13 cellular contexts compared by ENCODE assay signal in the genomic region with DNA sequence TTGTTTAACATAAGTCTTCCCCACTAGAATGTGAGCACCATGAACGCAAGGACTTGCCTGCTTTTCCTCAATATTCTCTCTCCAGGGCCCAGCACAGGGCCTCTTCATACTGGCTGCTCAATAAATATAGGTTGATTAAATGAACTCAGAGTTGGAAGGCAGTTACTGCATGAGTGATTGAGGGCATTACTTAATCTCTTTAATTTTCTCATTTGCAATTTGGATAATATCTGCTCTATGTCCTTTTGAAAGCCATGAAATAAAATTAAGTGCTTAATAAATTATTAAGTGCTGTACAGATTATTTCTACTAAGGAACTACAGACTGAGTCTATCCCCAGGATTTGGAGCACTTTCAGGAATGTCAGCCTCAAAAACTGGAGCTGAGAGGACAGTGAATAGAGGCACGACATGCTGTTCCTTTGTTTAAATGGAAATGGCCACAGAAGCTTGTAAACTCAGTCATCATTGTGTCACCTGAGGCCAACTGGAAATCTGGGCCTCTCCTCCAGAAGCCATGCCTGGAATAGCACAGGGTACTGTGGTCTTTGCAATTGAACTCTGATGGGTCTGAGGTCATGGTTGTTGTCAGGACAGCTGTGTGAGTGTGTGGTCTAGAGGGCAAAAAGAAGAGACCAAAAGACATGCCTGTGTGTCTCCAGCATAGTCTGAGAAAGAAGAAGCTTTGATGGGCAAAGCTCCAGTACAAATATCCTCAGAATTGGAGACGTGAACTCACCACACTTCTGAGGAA.
DNase-seq lines count a peak whose midpoint lies in the region; ATAC-seq, FAIRE-seq and TF ChIP-seq lines count a peak whose summit lies in the region.
"Had no signal": no experiment of that assay in that cellular context is flagged by ENCODE, and none has a peak within 500 bp of the region (broad histone marks: within the 10 kb centered on the region; RNA-seq: fewer than 3 reads in every experiment).

No MANE protein-coding gene starts in this region.

- DNase-seq in astrocyte (ENCODE audit: low read depth) (peak; percentile 51), islet precursor cell (peak; percentile 90), urothelium cell line (ENCODE audit: low spot score) (peak; percentile 46), GM10266 (ENCODE audit: extremely low spot score) (no peak), erythroblast (lab: John Stamatoyannopoulos, UW) (no peak)
- DNase-seq in stimulated activated CD4-positive, alpha-beta T cell treated with anti-CD3 and anti-CD28 coated beads, Interleukin-12 subunit alpha, Interleukin-12 subunit beta, amount 100 ng/mL, for 4 hours = no peak
- DNase-seq: activated CD8-positive, alpha-beta memory T cell treated with anti-CD3 and anti-CD28 coated beads for 24 hours; activated naive CD4-positive, alpha-beta T cell treated with Interleukin-2 at 50 U/mL for 16 hours; NCI-H1930; sigmoid colon had no signal

- peak; percentile 9 for FAIRE-seq in astrocyte (lab: Jason Lieb, UNC)
- FAIRE-seq in urothelium cell line (lab: Jason Lieb, UNC) = no peak

- H3K27ac ChIP-seq in HEK293 (ENCODE audit: extremely low read depth, low read depth, low read length) (no peak overlapping the region), astrocyte (ENCODE audit: low read depth, low read length) (peak overlapping the region; percentile 35)
- H3K27ac ChIP-seq: thoracic aorta had no signal

- no peaks in the 10 kb centered on the region for H4K20me1 ChIP-seq in astrocyte (ENCODE audit: insufficient read depth, low read length)

- H2AFZ ChIP-seq in astrocyte (ENCODE audit: low read depth, low read length) = peak overlapping the region; percentile 31

- no peak for TF ChIP-seq POLR2A in erythroblast (IDR thresholded peaks at IDR 0.05; ENCODE audit: low read length)

- H3K4me3 Mint-ChIP-seq in astrocyte (ENCODE audit: unreplicated experiment) = no peak overlapping the region

- H3K79me2 ChIP-seq in astrocyte (ENCODE audit: insufficient read depth, low read length) = no peaks in the 10 kb centered on the region

- no peak overlapping the region for H3K9ac ChIP-seq in astrocyte (ENCODE audit: low read length)

- H3K27me3 Mint-ChIP-seq in astrocyte (ENCODE audit: low read depth, unreplicated experiment) = peaks cover 6% of the 10 kb centered on the region

- H3K4me3 ChIP-seq in HEK293 (ENCODE audit: low read depth, low read length) (no peak overlapping the region), astrocyte (ENCODE audit: insufficient read depth, low read depth, low read length) (no peak overlapping the region)
- H3K4me3 ChIP-seq: sigmoid colon, thoracic aorta had no signal

- TF ChIP-seq CTCF in HEK293 (tag by site-specific recombination; IDR thresholded peaks at IDR 0.05) (no peak), astrocyte (IDR thresholded peaks at IDR 0.05; ENCODE audit: insufficient read depth, low read depth, low read length) (no peak), GM10266 (IDR thresholded peaks at IDR 0.05; ENCODE audit: control insufficient read depth, insufficient read depth, low read depth, missing control alignments) (no peak)

- H3K36me3 Mint-ChIP-seq in astrocyte (ENCODE audit: low read depth, unreplicated experiment) = no peaks in the 10 kb centered on the region

- peak overlapping the region; percentile 70 for H3K27ac Mint-ChIP-seq in astrocyte (ENCODE audit: unreplicated experiment)

- ATAC-seq in HG02884 (IDR thresholded peaks at IDR 0.05; ENCODE audit: unreplicated experiment) = no peak

- POLR2A ChIA-PET in HEK293 (lab: Yijun Ruan, JAX) = interaction anchor here (0.6 kb wide), 1 partner anchor 27 kb away, joined by 3 read pairs; no protein-coding TSS in a partner anchor

- CTCF ChIA-PET in HEK293 (lab: Yijun Ruan, JAX) = interaction anchor here (0.5 to 2.5 kb wide), 9 partner anchors 10 to 244 kb away, joined by 3 to 8 read pairs (median 3); no protein-coding TSS in a partner anchor

- no peaks in the 10 kb centered on the region for H3K36me3 ChIP-seq in HEK293 (ENCODE audit: control insufficient read depth in 2 of 2, insufficient read depth in 1 of 2, low read length in 2 of 2)
- no peaks in the 10 kb centered on the region for H3K36me3 ChIP-seq in astrocyte (ENCODE audit: insufficient read depth, low read length)
- H3K36me3 ChIP-seq: sigmoid colon, thoracic aorta had no signal

- H3K4me1 ChIP-seq in HEK293 (ENCODE audit: control insufficient read depth, insufficient read depth, low read length) = 0 out of 2 replicates have a peak, but pooled peaks cover 4% of the 10 kb centered on the region
- peaks cover 39% of the 10 kb centered on the region for H3K4me1 ChIP-seq in astrocyte (ENCODE audit: insufficient read depth, low read length)

- H3K9me3 ChIP-seq in HEK293 (ENCODE audit: control insufficient read depth, insufficient read depth, low read depth, low read length) (no peaks in the 10 kb centered on the region), astrocyte (ENCODE audit: insufficient read depth, low read depth, low read length) (no peaks in the 10 kb centered on the region)
- H3K9me3 ChIP-seq: sigmoid colon, thoracic aorta had no signal

- no peaks in the 10 kb centered on the region for H3K27me3 ChIP-seq in astrocyte (ENCODE audit: insufficient read depth, low read length)
- H3K27me3 ChIP-seq: sigmoid colon had no signal

- H3K4me2 ChIP-seq in astrocyte (ENCODE audit: low read length) = peak overlapping the region; percentile 39

- no peaks in the 10 kb centered on the region for H3K9me3 Mint-ChIP-seq in astrocyte (ENCODE audit: unreplicated experiment)

- H3K4me1 Mint-ChIP-seq in astrocyte (ENCODE audit: low read depth, unreplicated experiment) = peaks cover 51% of the 10 kb centered on the region

TF ChIP-seq in HEK293, 187 proteins besides CTCF, POLR2A, EP300 and RAD21:
- TF ChIP-seq, protein P1, sequence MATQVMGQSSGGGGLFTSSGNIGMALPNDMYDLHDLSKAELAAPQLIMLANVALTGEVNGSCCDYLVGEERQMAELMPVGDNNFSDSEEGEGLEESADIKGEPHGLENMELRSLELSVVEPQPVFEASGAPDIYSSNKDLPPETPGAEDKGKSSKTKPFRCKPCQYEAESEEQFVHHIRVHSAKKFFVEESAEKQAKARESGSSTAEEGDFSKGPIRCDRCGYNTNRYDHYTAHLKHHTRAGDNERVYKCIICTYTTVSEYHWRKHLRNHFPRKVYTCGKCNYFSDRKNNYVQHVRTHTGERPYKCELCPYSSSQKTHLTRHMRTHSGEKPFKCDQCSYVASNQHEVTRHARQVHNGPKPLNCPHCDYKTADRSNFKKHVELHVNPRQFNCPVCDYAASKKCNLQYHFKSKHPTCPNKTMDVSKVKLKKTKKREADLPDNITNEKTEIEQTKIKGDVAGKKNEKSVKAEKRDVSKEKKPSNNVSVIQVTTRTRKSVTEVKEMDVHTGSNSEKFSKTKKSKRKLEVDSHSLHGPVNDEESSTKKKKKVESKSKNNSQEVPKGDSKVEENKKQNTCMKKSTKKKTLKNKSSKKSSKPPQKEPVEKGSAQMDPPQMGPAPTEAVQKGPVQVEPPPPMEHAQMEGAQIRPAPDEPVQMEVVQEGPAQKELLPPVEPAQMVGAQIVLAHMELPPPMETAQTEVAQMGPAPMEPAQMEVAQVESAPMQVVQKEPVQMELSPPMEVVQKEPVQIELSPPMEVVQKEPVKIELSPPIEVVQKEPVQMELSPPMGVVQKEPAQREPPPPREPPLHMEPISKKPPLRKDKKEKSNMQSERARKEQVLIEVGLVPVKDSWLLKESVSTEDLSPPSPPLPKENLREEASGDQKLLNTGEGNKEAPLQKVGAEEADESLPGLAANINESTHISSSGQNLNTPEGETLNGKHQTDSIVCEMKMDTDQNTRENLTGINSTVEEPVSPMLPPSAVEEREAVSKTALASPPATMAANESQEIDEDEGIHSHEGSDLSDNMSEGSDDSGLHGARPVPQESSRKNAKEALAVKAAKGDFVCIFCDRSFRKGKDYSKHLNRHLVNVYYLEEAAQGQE (tag by site-specific recombination; IDR thresholded peaks at IDR 0.05) = no peak
- peak; percentile 49 for TF ChIP-seq ZNF585B (tag by site-specific recombination; IDR thresholded peaks at IDR 0.05)
TF ChIP-seq in HEK293: peak in this region for 1.

Comparison
In these comparisons a context has a peak if more than half of its experiments do, and no peak if none do; other contexts are left out.
1. DNase-seq: peak in astrocyte (single experiment), islet precursor cell (single experiment) and urothelium cell line (single experiment); none in GM10266 (single experiment), stimulated activated CD4-positive, alpha-beta T cell treated with anti-CD3 and anti-CD28 coated beads, Interleukin-12 subunit alpha, Interleukin-12 subunit beta, amount 100 ng/mL, for 4 hours (single experiment) and erythroblast (0 of 2).